In the genomic region with DNA sequence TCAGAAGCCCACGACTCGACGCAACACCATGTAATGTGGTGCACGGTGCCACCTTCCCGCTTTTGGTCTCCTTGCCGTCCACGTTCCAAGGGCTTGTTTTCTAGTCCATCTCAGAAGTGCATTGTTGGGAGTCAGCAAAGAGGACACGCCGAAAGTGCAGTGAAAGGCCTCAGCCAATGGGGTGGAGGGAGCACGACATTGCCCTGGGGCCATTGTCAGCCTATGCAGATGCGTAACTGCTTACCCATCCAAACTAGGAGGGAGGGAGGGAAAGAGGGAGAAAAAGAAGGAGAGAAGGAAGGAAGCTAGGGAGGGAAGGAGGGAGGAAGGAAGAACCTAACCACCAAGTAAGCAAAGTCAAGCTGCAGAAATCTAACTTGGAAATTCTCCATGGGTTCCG, we compare ENCODE assay signal across 17 cellular contexts.
DNase-seq lines count a peak whose midpoint lies in the region; ATAC-seq and TF ChIP-seq lines count a peak whose summit lies in the region.
"Had no signal": no experiment of that assay in that cellular context is flagged by ENCODE, and none has a peak within 500 bp of the region (broad histone marks: within the 10 kb centered on the region; RNA-seq: fewer than 3 reads in every experiment).

No MANE protein-coding gene starts in this region.

- no peak overlapping the region for H3K4me3 Mint-ChIP-seq in glutamatergic neuron (ENCODE audit: unreplicated experiment)
- no peak overlapping the region for H3K4me3 Mint-ChIP-seq in neural progenitor cell
- H3K4me3 Mint-ChIP-seq in T-cell: no peak overlapping the region
- H3K4me3 Mint-ChIP-seq: CD8-positive, alpha-beta T cell; HFFc6 had no signal

- intact Hi-C loops in sciatic nerve (cut with DNase I): no loop called here

- no peaks in the 10 kb centered on the region for H3K27me3 ChIP-seq in neural progenitor cell

- H3F3A ChIP-seq in neural progenitor cell (ENCODE audit: low read depth): peaks cover 10% of the 10 kb centered on the region

- no peak overlapping the region for H2AFZ ChIP-seq in neural progenitor cell (replicated peaks)
- H2AFZ ChIP-seq: GM23248 had no signal

- H3K36me3 Mint-ChIP-seq in glutamatergic neuron (ENCODE audit: unreplicated experiment) (peaks cover 6% of the 10 kb centered on the region), neural progenitor cell (peaks cover 2% of the 10 kb centered on the region), T-cell (peaks cover 50% of the 10 kb centered on the region)

- H3K4me1 ChIP-seq in neural progenitor cell: peaks cover 29% of the 10 kb centered on the region

- H3K4me2 ChIP-seq in neural progenitor cell: peak overlapping the region; percentile 70

- TF ChIP-seq CTCF in glutamatergic neuron (IDR thresholded peaks at IDR 0.05; ENCODE audit: partially characterized antibody, unreplicated experiment) (no peak), neural progenitor cell (IDR thresholded peaks at IDR 0.05) (no peak)

- peaks cover 2% of the 10 kb centered on the region for H4K20me1 ChIP-seq in neural progenitor cell (ENCODE audit: low read depth)

- no peak overlapping the region for H3K27ac ChIP-seq in neural progenitor cell
- H3K27ac ChIP-seq: GM23248 had no signal

- ATAC-seq in T-cell (replicated peaks in 1 of 4) (no peak), sciatic nerve (no peak)
- ATAC-seq: CD8-positive, alpha-beta T cell; GM12878; HCT116; K562 had no signal

- POLR2A ChIA-PET in T-cell (lab: Charles Lee): no interaction called here

- CTCF ChIA-PET in T-cell (lab: Charles Lee): no interaction called here

- no peaks in the 10 kb centered on the region for H3K9me3 ChIP-seq in neural progenitor cell (ENCODE audit: low read depth)

- DNase-seq in ELF-1 (ENCODE audit: low read depth, low spot score) (peak; percentile 67), glutamatergic neuron (no peak), neural progenitor cell (ENCODE audit: low spot score) (no peak), GM19238 (ENCODE audit: insufficient read length, low spot score) (no peak), T-cell (no peak), sciatic nerve (ENCODE audit: low spot score) (no peak)
- DNase-seq: ACHN; Calu3; CD8-positive, alpha-beta T cell; DMS79 treated with DMSO at 0.1 percent for 48 hours; GM23248; H7; HFFc6; IMR-90 had no signal

- H3K9ac ChIP-seq in neural progenitor cell: no peak overlapping the region
- H3K9ac ChIP-seq: GM23248 had no signal

- no peaks in the 10 kb centered on the region for H3K36me3 ChIP-seq in neural progenitor cell

- H3K27me3 Mint-ChIP-seq in glutamatergic neuron (ENCODE audit: unreplicated experiment) (peaks cover 6% of the 10 kb centered on the region), neural progenitor cell (ENCODE audit: insufficient read depth, low read depth) (peaks cover 4% of the 10 kb centered on the region), T-cell (no peaks in the 10 kb centered on the region)

- no peaks in the 10 kb centered on the region for H3K79me2 ChIP-seq in neural progenitor cell (ENCODE audit: low read depth)

- H3K9me3 Mint-ChIP-seq in glutamatergic neuron (ENCODE audit: unreplicated experiment) (peaks cover 18% of the 10 kb centered on the region), neural progenitor cell (peaks cover under 1% of the 10 kb centered on the region), T-cell (no peaks in the 10 kb centered on the region)
- H3K9me3 Mint-ChIP-seq: CD8-positive, alpha-beta T cell had no signal

- no peak overlapping the region for H3K4me3 ChIP-seq in neural progenitor cell
- H3K4me3 ChIP-seq: GM12878, GM23248, K562 had no signal

- H3K27ac Mint-ChIP-seq in glutamatergic neuron (ENCODE audit: unreplicated experiment): peak overlapping the region; percentile 13
- peak overlapping the region; percentile 55 for H3K27ac Mint-ChIP-seq in neural progenitor cell
- H3K27ac Mint-ChIP-seq in T-cell: no peak overlapping the region
- H3K27ac Mint-ChIP-seq: CD8-positive, alpha-beta T cell; HFFc6 had no signal

- H3K4me1 Mint-ChIP-seq in glutamatergic neuron (ENCODE audit: low read depth, unreplicated experiment) (peaks cover 56% of the 10 kb centered on the region), neural progenitor cell (peaks cover 47% of the 10 kb centered on the region), T-cell (no peaks in the 10 kb centered on the region)

Comparison
In these comparisons a context has a peak if more than half of its experiments do, and no peak if none do; other contexts are left out.
1. H3K27ac Mint-ChIP-seq: peak in glutamatergic neuron (single experiment) and neural progenitor cell (single experiment); none in T-cell (0 of 2).